ENCODE assay signal across 38 cellular contexts in genomic region chr15:65338823-65339222, GRCh38. TPM values are rescaled to one million over a fixed set of nuclear protein-coding genes. Genes with fewer than 3 reads are reported as not detected.
"Had no signal": no experiment of that assay in that cellular context is flagged by ENCODE, and none has a peak within 500 bp of the region (broad histone marks: within the 10 kb centered on the region; RNA-seq: fewer than 3 reads in every experiment).

No MANE protein-coding gene starts in this region.

- DNase-seq: activated CD4-positive, alpha-beta memory T cell treated with anti-CD3 and anti-CD28 coated beads for 36 hours; activated CD4-positive, alpha-beta T cell treated with anti-CD3 and anti-CD28 coated beads, Interleukin-2, amount 10 ng/mL, durations not matched to agents 24 days and 14 days; activated CD4-positive, CD25-positive, alpha-beta regulatory T cell treated with anti-CD3 and anti-CD28 coated beads, Interleukin-2, amount 50 U/mL, for 72 hours; activated CD8-positive, alpha-beta memory T cell treated with anti-CD3 and anti-CD28 coated beads, Interleukin-2, amount 50 U/mL, for 4 hours; activated effector memory CD4-positive, alpha-beta T cell treated with anti-CD3 and anti-CD28 coated beads, Interleukin-2, amount 50 U/mL, for 16 hours; activated naive CD4-positive, alpha-beta T cell treated with anti-CD3 and anti-CD28 coated beads for 36 hours; activated naive CD8-positive, alpha-beta T cell treated with anti-CD3 and anti-CD28 coated beads, Interleukin-2, amount 10 ng/mL, durations not matched to agents 7 days and 5 days; activated T-cell treated with anti-CD3 and anti-CD28 coated beads, Interleukin-2, amount 50 U/mL, for 1 hour; brain microvascular endothelial cell; esophagus squamous epithelium; foreskin melanocyte; left ventricle myocardium inferior; nucleus accumbens; pancreas; psoas muscle; stimulated activated CD4-positive, alpha-beta T cell treated with anti-CD3 and anti-CD28 coated beads, Interleukin-15, amount 100 ng/mL, for 24 hours; stimulated activated CD4-positive, alpha-beta T cell treated with anti-CD3 and anti-CD28 coated beads, Interleukin-2, amount 100 ng/mL, for 24 hours; stimulated activated naive CD4-positive, alpha-beta T cell; T-helper 17 cell; T1000; tibial artery; WERI-Rb-1 had no signal

- H3K27ac ChIP-seq: ascending aorta, brain microvascular endothelial cell, epithelial cell of prostate, esophagus squamous epithelium, left ventricle myocardium inferior, pancreas, psoas muscle, suprapubic skin, tibial artery had no signal

- ATAC-seq: natural killer cell treated with Interleukin-12 subunit alpha and Interleukin-12 subunit beta and Interleukin-15 and Interleukin-18, amount 100 ng/mL, for 72 hours; pancreas; psoas muscle; T-helper 17 cell had no signal

- FAIRE-seq: islet of Langerhans, pancreas had no signal

- H3K4me1 Mint-ChIP-seq: activated CD4-positive, alpha-beta T cell treated with anti-CD3 and anti-CD28 coated beads, Interleukin-2, amount 10 ng/mL, durations not matched to agents 24 days and 14 days had no signal

- H3K4me3 ChIP-seq: ascending aorta, esophagus squamous epithelium, left ventricle myocardium inferior, lung, mucosa of descending colon, pancreas, psoas muscle, smooth muscle cell, suprapubic skin, tibial artery had no signal

- H3K4me1 ChIP-seq: ascending aorta, esophagus squamous epithelium, left ventricle myocardium inferior, pancreas, psoas muscle, suprapubic skin, tibial artery had no signal

- H3K36me3 Mint-ChIP-seq: activated CD4-positive, alpha-beta memory T cell treated with anti-CD3 and anti-CD28 coated beads for 36 hours; activated naive CD8-positive, alpha-beta T cell treated with anti-CD3 and anti-CD28 coated beads, Interleukin-2, amount 10 ng/mL, durations not matched to agents 7 days and 5 days; natural killer cell treated with Interleukin-12 subunit alpha and Interleukin-12 subunit beta and Interleukin-15 and Interleukin-18, amount 100 ng/mL, for 72 hours had no signal

- H3K4me3 Mint-ChIP-seq: activated CD4-positive, alpha-beta memory T cell treated with anti-CD3 and anti-CD28 coated beads for 36 hours; activated CD4-positive, alpha-beta T cell treated with anti-CD3 and anti-CD28 coated beads, Interleukin-2, amount 10 ng/mL, durations not matched to agents 24 days and 14 days; activated naive CD4-positive, alpha-beta T cell treated with anti-CD3 and anti-CD28 coated beads for 36 hours; activated naive CD8-positive, alpha-beta T cell treated with anti-CD3 and anti-CD28 coated beads, Interleukin-2, amount 10 ng/mL, durations not matched to agents 7 days and 5 days; activated T-helper 1 cell treated with anti-CD3 and anti-CD28 coated beads, Interleukin-12 subunit alpha, Interleukin-12 subunit beta, Interleukin-2, Interleukin-4 antibody, amounts not matched to agents 30 ng/mL and 10 ng/mL and 1 ng/mL, durations not matched to agents 14 hours and 24 hours and 36 hours; dendritic cell treated with granulocyte-macrophage colony-stimulating factor and Interleukin-4, amounts not matched to agents 40 ng/mL and 50 ng/mL, for 4 days; natural killer cell treated with Interleukin-12 subunit alpha and Interleukin-12 subunit beta and Interleukin-15 and Interleukin-18, amount 100 ng/mL, for 72 hours; T-helper 17 cell had no signal

- H3K4me2 ChIP-seq: smooth muscle cell had no signal

- H3K36me3 ChIP-seq: ascending aorta, brain microvascular endothelial cell, esophagus squamous epithelium, left ventricle myocardium inferior, pancreas, suprapubic skin, tibial artery, WERI-Rb-1 had no signal

- H3K27ac Mint-ChIP-seq: activated CD4-positive, alpha-beta memory T cell treated with anti-CD3 and anti-CD28 coated beads for 36 hours; activated CD4-positive, alpha-beta T cell treated with anti-CD3 and anti-CD28 coated beads, Interleukin-2, amount 10 ng/mL, durations not matched to agents 24 days and 14 days; activated naive CD4-positive, alpha-beta T cell treated with anti-CD3 and anti-CD28 coated beads for 36 hours; activated naive CD8-positive, alpha-beta T cell treated with anti-CD3 and anti-CD28 coated beads, Interleukin-2, amount 10 ng/mL, durations not matched to agents 7 days and 5 days; activated T-helper 1 cell treated with anti-CD3 and anti-CD28 coated beads, Interleukin-12 subunit alpha, Interleukin-12 subunit beta, Interleukin-2, Interleukin-4 antibody, amounts not matched to agents 30 ng/mL and 10 ng/mL and 1 ng/mL, durations not matched to agents 14 hours and 24 hours and 36 hours; dendritic cell treated with granulocyte-macrophage colony-stimulating factor and Interleukin-4, amounts not matched to agents 40 ng/mL and 50 ng/mL, for 4 days; natural killer cell treated with Interleukin-12 subunit alpha and Interleukin-12 subunit beta and Interleukin-15 and Interleukin-18, amount 100 ng/mL, for 72 hours had no signal

- H3K9me3 Mint-ChIP-seq: activated CD4-positive, alpha-beta memory T cell treated with anti-CD3 and anti-CD28 coated beads for 36 hours; activated CD4-positive, alpha-beta T cell treated with anti-CD3 and anti-CD28 coated beads, Interleukin-2, amount 10 ng/mL, durations not matched to agents 24 days and 14 days; activated naive CD4-positive, alpha-beta T cell treated with anti-CD3 and anti-CD28 coated beads for 36 hours; activated naive CD8-positive, alpha-beta T cell treated with anti-CD3 and anti-CD28 coated beads, Interleukin-2, amount 10 ng/mL, durations not matched to agents 7 days and 5 days; activated T-helper 1 cell treated with anti-CD3 and anti-CD28 coated beads, Interleukin-12 subunit alpha, Interleukin-12 subunit beta, Interleukin-2, Interleukin-4 antibody, amounts not matched to agents 30 ng/mL and 10 ng/mL and 1 ng/mL, durations not matched to agents 14 hours and 24 hours and 36 hours; dendritic cell treated with granulocyte-macrophage colony-stimulating factor and Interleukin-4, amounts not matched to agents 40 ng/mL and 50 ng/mL, for 4 days; natural killer cell treated with Interleukin-12 subunit alpha and Interleukin-12 subunit beta and Interleukin-15 and Interleukin-18, amount 100 ng/mL, for 72 hours had no signal

- H3K27me3 ChIP-seq: ascending aorta, brain microvascular endothelial cell, pancreas had no signal

- H3K9me3 ChIP-seq: ascending aorta, esophagus squamous epithelium, left ventricle myocardium inferior, mucosa of descending colon, pancreas, psoas muscle, suprapubic skin, tibial artery had no signal

RNA-seq across cellular contexts. Expression of gene RNU5B-1, which starts 34.3 kb away (rescaled TPM):
- total RNA-seq: activated CD4-positive, alpha-beta memory T cell treated with anti-CD3 and anti-CD28 coated beads for 36 hours; activated CD4-positive, alpha-beta T cell treated with anti-CD3 and anti-CD28 coated beads, Interleukin-2, amount 10 ng/mL, durations not matched to agents 24 days and 14 days; activated CD8-positive, alpha-beta memory T cell treated with anti-CD3 and anti-CD28 coated beads for 36 hours; activated naive CD4-positive, alpha-beta T cell treated with anti-CD3 and anti-CD28 coated beads for 36 hours; activated T-helper 1 cell treated with anti-CD3 and anti-CD28 coated beads, Interleukin-12 subunit alpha, Interleukin-12 subunit beta, Interleukin-2, Interleukin-4 antibody, amounts not matched to agents 30 ng/mL and 10 ng/mL and 1 ng/mL, durations not matched to agents 14 hours and 24 hours and 36 hours; ascending aorta; cerebellum; esophagus squamous epithelium; myocyte; natural killer cell treated with Interleukin-12 subunit alpha and Interleukin-12 subunit beta and Interleukin-15 and Interleukin-18, amount 100 ng/mL, for 72 hours; smooth muscle cell; suprapubic skin; T-helper 17 cell; ureter had no signal
- polyA plus RNA-seq: lung, pancreas, psoas muscle, smooth muscle cell had no signal

RNA-seq across cellular contexts. Expression of gene IGDCC3, which starts 39.0 kb away (rescaled TPM):
- total RNA-seq: activated CD4-positive, alpha-beta memory T cell treated with anti-CD3 and anti-CD28 coated beads for 36 hours; activated CD4-positive, alpha-beta T cell treated with anti-CD3 and anti-CD28 coated beads, Interleukin-2, amount 10 ng/mL, durations not matched to agents 24 days and 14 days; activated CD8-positive, alpha-beta memory T cell treated with anti-CD3 and anti-CD28 coated beads for 36 hours; activated naive CD4-positive, alpha-beta T cell treated with anti-CD3 and anti-CD28 coated beads for 36 hours; activated naive CD8-positive, alpha-beta T cell treated with anti-CD3 and anti-CD28 coated beads, Interleukin-2, amount 10 ng/mL, durations not matched to agents 7 days and 5 days; activated T-helper 1 cell treated with anti-CD3 and anti-CD28 coated beads, Interleukin-12 subunit alpha, Interleukin-12 subunit beta, Interleukin-2, Interleukin-4 antibody, amounts not matched to agents 30 ng/mL and 10 ng/mL and 1 ng/mL, durations not matched to agents 14 hours and 24 hours and 36 hours; ascending aorta; cardiac septum; esophagus squamous epithelium; mesenteric fat pad; natural killer cell treated with Interleukin-12 subunit alpha and Interleukin-12 subunit beta and Interleukin-15 and Interleukin-18, amount 100 ng/mL, for 72 hours; psoas muscle; suprapubic skin; T-helper 17 cell had no signal
- polyA plus RNA-seq: lung, pancreas, psoas muscle had no signal

RNA-seq across cellular contexts. Expression of gene RNU5A-1, which starts 43.0 kb away (rescaled TPM):
- total RNA-seq: activated CD4-positive, alpha-beta memory T cell treated with anti-CD3 and anti-CD28 coated beads for 36 hours; activated CD4-positive, alpha-beta T cell treated with anti-CD3 and anti-CD28 coated beads, Interleukin-2, amount 10 ng/mL, durations not matched to agents 24 days and 14 days; activated CD8-positive, alpha-beta memory T cell treated with anti-CD3 and anti-CD28 coated beads for 36 hours; activated naive CD4-positive, alpha-beta T cell treated with anti-CD3 and anti-CD28 coated beads for 36 hours; activated naive CD8-positive, alpha-beta T cell treated with anti-CD3 and anti-CD28 coated beads, Interleukin-2, amount 10 ng/mL, durations not matched to agents 7 days and 5 days; activated T-helper 1 cell treated with anti-CD3 and anti-CD28 coated beads, Interleukin-12 subunit alpha, Interleukin-12 subunit beta, Interleukin-2, Interleukin-4 antibody, amounts not matched to agents 30 ng/mL and 10 ng/mL and 1 ng/mL, durations not matched to agents 14 hours and 24 hours and 36 hours; ascending aorta; cardiac septum; cerebellum; esophagus squamous epithelium; left ventricle myocardium inferior; lung; mesenteric fat pad; mucosa of descending colon; myocyte; natural killer cell treated with Interleukin-12 subunit alpha and Interleukin-12 subunit beta and Interleukin-15 and Interleukin-18, amount 100 ng/mL, for 72 hours; pancreas; psoas muscle; smooth muscle cell; suprapubic skin; T-helper 17 cell; ureter had no signal
- polyA plus RNA-seq: lung, pancreas, psoas muscle, smooth muscle cell had no signal
